1 cellular context compared by ENCODE assay signal in genomic region chr1:227849251-227849650, GRCh38.
A peak's percentile ranks its signal among the peaks of the same experiment; 100 is the strongest.
TF ChIP-seq lines count a peak whose summit lies in the region.

No MANE protein-coding gene starts in this region.

TF ChIP-seq in K562, 482 proteins besides CTCF, POLR2A, EP300 and RAD21 (continued from another document):
- 0 out of 2 replicates have a peak, but pooled peaks have one; percentile 11 for TF ChIP-seq ZNF592 (IDR thresholded peaks at IDR 0.05)
- no peak for TF ChIP-seq NCOA2 (IDR thresholded peaks at IDR 0.05; ENCODE audit: partially characterized antibody in 2 of 2)
- TF ChIP-seq GTF2E2 (tag; IDR thresholded peaks at IDR 0.05), result no peak
- no peak for TF ChIP-seq ZNF449 (CRISPR knock-in tag; IDR thresholded peaks at IDR 0.05)
- peak; percentile 68 for TF ChIP-seq RFX1 (IDR thresholded peaks at IDR 0.05)
- no peak for TF ChIP-seq ZNF184 (CRISPR knock-in tag; IDR thresholded peaks at IDR 0.05)
- TF ChIP-seq FOXK2 (conservative IDR thresholded peaks at IDR 0.05 in 1 of 2, IDR thresholded peaks at IDR 0.05 in 1 of 2; ENCODE audit: low read depth in 2 of 2), result peak in 1 of 2 experiments; percentile 46; a peak in 1 of 4 replicates
